Comparison of ENCODE assay signal across 34 cellular contexts in genomic region chr2:113838277-113838676, GRCh38.
"Had no signal": no experiment of that assay in that cellular context is flagged by ENCODE, and none has a peak within 500 bp of the region (broad histone marks: within the 10 kb centered on the region; RNA-seq: fewer than 3 reads in every experiment).

No MANE protein-coding gene starts in this region.

- H3K27me3 ChIP-seq: adrenal gland, ascending aorta, body of pancreas, brain microvascular endothelial cell, breast epithelium, cardiac muscle cell had no signal

- H3K4me3 ChIP-seq: adrenal gland, ascending aorta, body of pancreas, breast epithelium, cardiac muscle cell had no signal

- ATAC-seq: activated naive CD4-positive, alpha-beta T cell treated with anti-CD3 and anti-CD28 coated beads, Interleukin-2, amount 50 U/mL, for 72 hours; activated naive CD8-positive, alpha-beta T cell treated with anti-CD3 and anti-CD28 coated beads, Interleukin-2, amount 50 U/mL, for 24 hours; activated T-cell treated with anti-CD3 and anti-CD28 coated beads, Interleukin-2, amount 50 U/mL, for 4 hours; activated T-cell treated with anti-CD3 and anti-CD28 coated beads, Interleukin-2, amount 50 U/mL, for 72 hours; activated T-helper 17 cell treated with anti-CD3 and anti-CD28 coated beads, Interleukin-2, amount 50 U/mL, for 72 hours; body of pancreas had no signal

- H3K4me1 ChIP-seq: adrenal gland, ascending aorta, body of pancreas, breast epithelium had no signal

- DNase-seq: activated effector memory CD4-positive, alpha-beta T cell treated with anti-CD3 and anti-CD28 coated beads, Interleukin-2, amount 50 U/mL, for 16 hours; activated effector memory CD4-positive, alpha-beta T cell treated with Interleukin-2 at 50 U/mL for 16 hours; activated gamma-delta T cell; activated gamma-delta T cell treated with Interleukin-2 at 50 U/mL for 16 hours; activated naive CD4-positive, alpha-beta T cell; activated naive CD4-positive, alpha-beta T cell treated with anti-CD3 and anti-CD28 coated beads for 36 hours; activated naive CD4-positive, alpha-beta T cell treated with anti-CD3 and anti-CD28 coated beads, Interleukin-2, amount 10 ng/mL, durations not matched to agents 7 days and 5 days; activated naive CD4-positive, alpha-beta T cell treated with anti-CD3 and anti-CD28 coated beads, Interleukin-2, amount 50 U/mL, for 16 hours; activated naive CD4-positive, alpha-beta T cell treated with Interleukin-2 at 50 U/mL for 16 hours; activated naive CD8-positive, alpha-beta T cell treated with anti-CD3 and anti-CD28 coated beads for 36 hours; activated naive CD8-positive, alpha-beta T cell treated with anti-CD3 and anti-CD28 coated beads, Interleukin-2, amount 10 ng/mL, durations not matched to agents 7 days and 5 days; activated naive CD8-positive, alpha-beta T cell treated with anti-CD3 and anti-CD28 coated beads, Interleukin-2, amount 50 U/mL, for 24 hours; activated T-cell treated with anti-CD3 and anti-CD28 coated beads, Interleukin-2, amount 50 U/mL, for 1 hour; activated T-cell treated with anti-CD3 and anti-CD28 coated beads, Interleukin-2, amount 50 U/mL, for 24 hours; activated T-cell treated with anti-CD3 and anti-CD28 coated beads, Interleukin-2, amount 50 U/mL, for 4 hours; activated T-cell treated with anti-CD3 and anti-CD28 coated beads, Interleukin-2, amount 50 U/mL, for 48 hours; activated T-cell treated with anti-CD3 and anti-CD28 coated beads, Interleukin-2, amount 50 U/mL, for 72 hours; adrenal gland; amniotic stem cell; amygdala; anterior cingulate cortex; aorta; body of pancreas; brain microvascular endothelial cell; caudate nucleus; central memory CD4-positive, alpha-beta T cell; cerebellar nuclear complex had no signal

- H3K9me3 ChIP-seq: adrenal gland, ascending aorta, body of pancreas, breast epithelium had no signal

- FAIRE-seq: astrocyte, bronchial epithelial cell had no signal

- H3K27ac ChIP-seq: adrenal gland, ascending aorta, body of pancreas, brain microvascular endothelial cell, breast epithelium, cardiac muscle cell had no signal

- H3K36me3 ChIP-seq: adrenal gland, ascending aorta, brain microvascular endothelial cell, breast epithelium, cardiac muscle cell had no signal
